ENCODE assay signal across 26 cellular contexts in genomic region chr12:132099739-132100138, GRCh38.
"Had no signal": no experiment of that assay in that cellular context is flagged by ENCODE, and none has a peak within 500 bp of the region (broad histone marks: within the 10 kb centered on the region; RNA-seq: fewer than 3 reads in every experiment).

No MANE protein-coding gene starts in this region.

- DNase-seq: activated CD4-positive, alpha-beta memory T cell treated with anti-CD3 and anti-CD28 coated beads for 36 hours; activated CD4-positive, alpha-beta T cell treated with anti-CD3 and anti-CD28 coated beads, Interleukin-2, amount 10 ng/mL, durations not matched to agents 24 days and 14 days; activated CD4-positive, CD25-positive, alpha-beta regulatory T cell treated with anti-CD3 and anti-CD28 coated beads, Interleukin-2, amount 50 U/mL, for 72 hours; activated effector memory CD4-positive, alpha-beta T cell treated with Interleukin-2 at 50 U/mL for 16 hours; activated naive CD4-positive, alpha-beta T cell treated with anti-CD3 and anti-CD28 coated beads for 36 hours; activated naive CD8-positive, alpha-beta T cell treated with anti-CD3 and anti-CD28 coated beads, Interleukin-2, amount 10 ng/mL, durations not matched to agents 7 days and 5 days; cortex of kidney; effector memory CD8-positive, alpha-beta T cell; erythroblast; gastrocnemius medialis; islet precursor cell; mammary epithelial cell; naive B cell; occipital lobe; stimulated activated CD4-positive, alpha-beta T cell treated with anti-CD3 and anti-CD28 coated beads, Interleukin-12 subunit alpha, Interleukin-12 subunit beta, amount 100 ng/mL, for 4 hours; stimulated activated CD4-positive, alpha-beta T cell treated with anti-CD3 and anti-CD28 coated beads, Interleukin-4, amount 100 ng/mL, for 1 hour; T-helper 9 cell had no signal

- H3K4me1 Mint-ChIP-seq: mesothelial cell of epicardium had no signal

- H3K9me3 Mint-ChIP-seq: brain; effector memory CD8-positive, alpha-beta T cell had no signal

- H3K4me1 ChIP-seq: ascending aorta, gastrocnemius medialis, right atrium auricular region had no signal

- H3K4me3 Mint-ChIP-seq: activated CD4-positive, alpha-beta memory T cell treated with anti-CD3 and anti-CD28 coated beads for 36 hours; activated CD4-positive, alpha-beta T cell treated with anti-CD3 and anti-CD28 coated beads, Interleukin-2, amount 10 ng/mL, durations not matched to agents 24 days and 14 days; activated naive CD4-positive, alpha-beta T cell treated with anti-CD3 and anti-CD28 coated beads for 36 hours; activated naive CD8-positive, alpha-beta T cell treated with anti-CD3 and anti-CD28 coated beads, Interleukin-2, amount 10 ng/mL, durations not matched to agents 7 days and 5 days; brain; effector memory CD8-positive, alpha-beta T cell; mesothelial cell of epicardium; naive B cell; stimulated activated naive CD8-positive, alpha-beta T cell treated with anti-CD3 and anti-CD28 coated beads, Interleukin-15, Interleukin-2, amounts not matched to agents 100 ng/mL and 50 ng/mL, for 24 hours had no signal

- H3K36me3 ChIP-seq: cardiac muscle cell, gastrocnemius medialis had no signal

- H3K9me3 ChIP-seq: ascending aorta, gastrocnemius medialis, right atrium auricular region had no signal

- H3K27ac ChIP-seq: ascending aorta, cardiac muscle cell, gastrocnemius medialis, hepatocyte, right atrium auricular region, SK-N-MC, skin epidermis had no signal

- H3K4me3 ChIP-seq: ascending aorta, cardiac muscle cell, gastrocnemius medialis, hepatocyte, right atrium auricular region, SK-N-MC, skin epidermis had no signal

- H3K27me3 Mint-ChIP-seq: activated CD4-positive, alpha-beta memory T cell treated with anti-CD3 and anti-CD28 coated beads for 36 hours; activated CD4-positive, alpha-beta T cell treated with anti-CD3 and anti-CD28 coated beads, Interleukin-2, amount 10 ng/mL, durations not matched to agents 24 days and 14 days; activated naive CD8-positive, alpha-beta T cell treated with anti-CD3 and anti-CD28 coated beads, Interleukin-2, amount 10 ng/mL, durations not matched to agents 7 days and 5 days; brain; effector memory CD8-positive, alpha-beta T cell; naive B cell; stimulated activated naive CD8-positive, alpha-beta T cell treated with anti-CD3 and anti-CD28 coated beads, Interleukin-15, Interleukin-2, amounts not matched to agents 100 ng/mL and 50 ng/mL, for 24 hours had no signal

- H3K27ac Mint-ChIP-seq: activated CD4-positive, alpha-beta memory T cell treated with anti-CD3 and anti-CD28 coated beads for 36 hours; activated CD4-positive, alpha-beta T cell treated with anti-CD3 and anti-CD28 coated beads, Interleukin-2, amount 10 ng/mL, durations not matched to agents 24 days and 14 days; activated naive CD4-positive, alpha-beta T cell treated with anti-CD3 and anti-CD28 coated beads for 36 hours; activated naive CD8-positive, alpha-beta T cell treated with anti-CD3 and anti-CD28 coated beads, Interleukin-2, amount 10 ng/mL, durations not matched to agents 7 days and 5 days; brain; effector memory CD8-positive, alpha-beta T cell; mesothelial cell of epicardium; stimulated activated naive CD8-positive, alpha-beta T cell treated with anti-CD3 and anti-CD28 coated beads, Interleukin-15, Interleukin-2, amounts not matched to agents 100 ng/mL and 50 ng/mL, for 24 hours had no signal

- H3K27me3 ChIP-seq: ascending aorta, cardiac muscle cell, gastrocnemius medialis, hepatocyte, right atrium auricular region had no signal

- ATAC-seq: effector memory CD8-positive, alpha-beta T cell; gastrocnemius medialis had no signal
